Comparison of ENCODE assay signal across 2 cellular contexts in the genomic region with DNA sequence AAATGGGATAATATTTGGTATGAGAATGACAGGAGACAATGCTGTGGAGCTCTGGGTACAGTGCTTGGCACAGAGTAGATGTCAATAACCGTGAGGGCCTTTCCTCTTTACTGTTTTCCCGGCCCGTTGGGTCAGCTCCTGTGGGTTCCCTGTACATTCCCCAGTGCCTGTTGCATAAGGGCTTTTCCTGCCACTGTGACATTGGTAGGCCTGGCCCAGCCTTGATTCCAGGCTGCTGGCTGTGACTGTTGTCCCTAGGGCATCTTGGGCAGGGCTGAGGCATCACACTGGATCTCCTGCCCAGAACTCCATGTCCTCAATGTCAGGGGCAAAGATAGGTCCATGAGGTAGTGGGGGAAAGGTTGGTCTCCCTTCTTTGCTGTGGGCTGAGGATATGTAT.
TF ChIP-seq lines count a peak whose summit lies in the region.

No MANE protein-coding gene starts in this region.

TF ChIP-seq in HEK293, 187 proteins besides CTCF, POLR2A, EP300 and RAD21:
- TF ChIP-seq ZNF792 (tag by site-specific recombination; IDR thresholded peaks at IDR 0.05) (no peak), ZNF169 (tag by site-specific recombination; IDR thresholded peaks at IDR 0.05) (no peak), SCRT1 (tag by site-specific recombination; IDR thresholded peaks at IDR 0.05; ENCODE audit: borderline replicate concordance) (0 out of 2 replicates have a peak, but pooled peaks have one; percentile 16), SCRT2 (tag by site-specific recombination; IDR thresholded peaks at IDR 0.05) (peak; percentile 36; the same call in 1 of the 2 replicates)
- TF ChIP-seq, protein P1, sequence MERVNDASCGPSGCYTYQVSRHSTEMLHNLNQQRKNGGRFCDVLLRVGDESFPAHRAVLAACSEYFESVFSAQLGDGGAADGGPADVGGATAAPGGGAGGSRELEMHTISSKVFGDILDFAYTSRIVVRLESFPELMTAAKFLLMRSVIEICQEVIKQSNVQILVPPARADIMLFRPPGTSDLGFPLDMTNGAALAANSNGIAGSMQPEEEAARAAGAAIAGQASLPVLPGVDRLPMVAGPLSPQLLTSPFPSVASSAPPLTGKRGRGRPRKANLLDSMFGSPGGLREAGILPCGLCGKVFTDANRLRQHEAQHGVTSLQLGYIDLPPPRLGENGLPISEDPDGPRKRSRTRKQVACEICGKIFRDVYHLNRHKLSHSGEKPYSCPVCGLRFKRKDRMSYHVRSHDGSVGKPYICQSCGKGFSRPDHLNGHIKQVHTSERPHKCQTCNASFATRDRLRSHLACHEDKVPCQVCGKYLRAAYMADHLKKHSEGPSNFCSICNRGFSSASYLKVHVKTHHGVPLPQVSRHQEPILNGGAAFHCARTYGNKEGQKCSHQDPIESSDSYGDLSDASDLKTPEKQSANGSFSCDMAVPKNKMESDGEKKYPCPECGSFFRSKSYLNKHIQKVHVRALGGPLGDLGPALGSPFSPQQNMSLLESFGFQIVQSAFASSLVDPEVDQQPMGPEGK (tag by site-specific recombination; IDR thresholded peaks at IDR 0.05), result no peak

TF ChIP-seq in GM23338, 12 proteins besides CTCF, POLR2A, EP300 and RAD21:
- TF ChIP-seq, protein P2, sequence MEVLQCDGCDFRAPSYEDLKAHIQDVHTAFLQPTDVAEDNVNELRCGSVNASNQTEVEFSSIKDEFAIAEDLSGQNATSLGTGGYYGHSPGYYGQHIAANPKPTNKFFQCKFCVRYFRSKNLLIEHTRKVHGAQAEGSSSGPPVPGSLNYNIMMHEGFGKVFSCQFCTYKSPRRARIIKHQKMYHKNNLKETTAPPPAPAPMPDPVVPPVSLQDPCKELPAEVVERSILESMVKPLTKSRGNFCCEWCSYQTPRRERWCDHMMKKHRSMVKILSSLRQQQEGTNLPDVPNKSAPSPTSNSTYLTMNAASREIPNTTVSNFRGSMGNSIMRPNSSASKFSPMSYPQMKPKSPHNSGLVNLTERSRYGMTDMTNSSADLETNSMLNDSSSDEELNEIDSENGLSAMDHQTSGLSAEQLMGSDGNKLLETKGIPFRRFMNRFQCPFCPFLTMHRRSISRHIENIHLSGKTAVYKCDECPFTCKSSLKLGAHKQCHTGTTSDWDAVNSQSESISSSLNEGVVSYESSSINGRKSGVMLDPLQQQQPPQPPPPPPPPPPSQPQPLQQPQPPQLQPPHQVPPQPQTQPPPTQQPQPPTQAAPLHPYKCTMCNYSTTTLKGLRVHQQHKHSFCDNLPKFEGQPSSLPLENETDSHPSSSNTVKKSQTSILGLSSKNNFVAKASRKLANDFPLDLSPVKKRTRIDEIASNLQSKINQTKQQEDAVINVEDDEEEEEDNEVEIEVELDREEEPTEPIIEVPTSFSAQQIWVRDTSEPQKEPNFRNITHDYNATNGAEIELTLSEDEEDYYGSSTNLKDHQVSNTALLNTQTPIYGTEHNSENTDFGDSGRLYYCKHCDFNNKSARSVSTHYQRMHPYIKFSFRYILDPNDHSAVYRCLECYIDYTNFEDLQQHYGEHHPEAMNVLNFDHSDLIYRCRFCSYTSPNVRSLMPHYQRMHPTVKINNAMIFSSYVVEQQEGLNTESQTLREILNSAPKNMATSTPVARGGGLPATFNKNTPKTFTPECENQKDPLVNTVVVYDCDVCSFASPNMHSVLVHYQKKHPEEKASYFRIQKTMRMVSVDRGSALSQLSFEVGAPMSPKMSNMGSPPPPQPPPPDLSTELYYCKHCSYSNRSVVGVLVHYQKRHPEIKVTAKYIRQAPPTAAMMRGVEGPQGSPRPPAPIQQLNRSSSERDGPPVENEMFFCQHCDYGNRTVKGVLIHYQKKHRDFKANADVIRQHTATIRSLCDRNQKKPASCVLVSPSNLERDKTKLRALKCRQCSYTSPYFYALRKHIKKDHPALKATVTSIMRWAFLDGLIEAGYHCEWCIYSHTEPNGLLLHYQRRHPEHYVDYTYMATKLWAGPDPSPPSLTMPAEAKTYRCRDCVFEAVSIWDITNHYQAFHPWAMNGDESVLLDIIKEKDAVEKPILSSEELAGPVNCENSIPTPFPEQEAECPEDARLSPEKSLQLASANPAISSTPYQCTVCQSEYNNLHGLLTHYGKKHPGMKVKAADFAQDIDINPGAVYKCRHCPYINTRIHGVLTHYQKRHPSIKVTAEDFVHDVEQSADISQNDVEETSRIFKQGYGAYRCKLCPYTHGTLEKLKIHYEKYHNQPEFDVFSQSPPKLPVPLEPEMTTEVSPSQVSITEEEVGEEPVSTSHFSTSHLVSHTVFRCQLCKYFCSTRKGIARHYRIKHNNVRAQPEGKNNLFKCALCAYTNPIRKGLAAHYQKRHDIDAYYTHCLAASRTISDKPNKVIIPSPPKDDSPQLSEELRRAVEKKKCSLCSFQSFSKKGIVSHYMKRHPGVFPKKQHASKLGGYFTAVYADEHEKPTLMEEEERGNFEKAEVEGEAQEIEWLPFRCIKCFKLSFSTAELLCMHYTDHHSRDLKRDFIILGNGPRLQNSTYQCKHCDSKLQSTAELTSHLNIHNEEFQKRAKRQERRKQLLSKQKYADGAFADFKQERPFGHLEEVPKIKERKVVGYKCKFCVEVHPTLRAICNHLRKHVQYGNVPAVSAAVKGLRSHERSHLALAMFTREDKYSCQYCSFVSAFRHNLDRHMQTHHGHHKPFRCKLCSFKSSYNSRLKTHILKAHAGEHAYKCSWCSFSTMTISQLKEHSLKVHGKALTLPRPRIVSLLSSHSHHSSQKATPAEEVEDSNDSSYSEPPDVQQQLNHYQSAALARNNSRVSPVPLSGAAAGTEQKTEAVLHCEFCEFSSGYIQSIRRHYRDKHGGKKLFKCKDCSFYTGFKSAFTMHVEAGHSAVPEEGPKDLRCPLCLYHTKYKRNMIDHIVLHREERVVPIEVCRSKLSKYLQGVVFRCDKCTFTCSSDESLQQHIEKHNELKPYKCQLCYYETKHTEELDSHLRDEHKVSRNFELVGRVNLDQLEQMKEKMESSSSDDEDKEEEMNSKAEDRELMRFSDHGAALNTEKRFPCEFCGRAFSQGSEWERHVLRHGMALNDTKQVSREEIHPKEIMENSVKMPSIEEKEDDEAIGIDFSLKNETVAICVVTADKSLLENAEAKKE (CRISPR knock-in tag; IDR thresholded peaks at IDR 0.05), result no peak
- no peak for TF ChIP-seq CREB1 (CRISPR knock-in tag; IDR thresholded peaks at IDR 0.05; ENCODE audit: low read depth)
- no peak for TF ChIP-seq ZNF331 (CRISPR knock-in tag; IDR thresholded peaks at IDR 0.05; ENCODE audit: low read depth)
- no peak for TF ChIP-seq EZH2phosphoT487 (IDR thresholded peaks at IDR 0.05; ENCODE audit: unreplicated experiment)
- no peak for TF ChIP-seq EZH2 (IDR thresholded peaks at IDR 0.05; ENCODE audit: low read depth, unreplicated experiment)
- no peak for TF ChIP-seq NANOG (IDR thresholded peaks at IDR 0.05; ENCODE audit: borderline replicate concordance)
